In genomic region chr2:127456960-127457359, GRCh38 we compare ENCODE assay signal across 27 cellular contexts. TPM values are rescaled to one million over a fixed set of nuclear protein-coding genes. Genes with fewer than 3 reads are reported as not detected.
A peak's percentile ranks its signal among the peaks of the same experiment; 100 is the strongest.
DNase-seq lines count a peak whose midpoint lies in the region; ATAC-seq, FAIRE-seq and TF ChIP-seq lines count a peak whose summit lies in the region.
"Had no signal": no experiment of that assay in that cellular context is flagged by ENCODE, and none has a peak within 500 bp of the region (broad histone marks: within the 10 kb centered on the region; RNA-seq: fewer than 3 reads in every experiment).

No MANE protein-coding gene starts in this region.

- H3K27ac ChIP-seq in HepG2 (ENCODE audit: extremely low read length, insufficient read depth, low read length) (no peak overlapping the region), right lobe of liver (no peak overlapping the region), neuronal stem cell (replicated peaks; ENCODE audit: low read length) (no peak overlapping the region)
- H3K27ac ChIP-seq: 22Rv1; A549; BLaER1 treated with 17β-estradiol and CSF1 and Interleukin-3, amounts not matched to agents 10 nM and 100 nM; C4-2B had no signal

- no peak overlapping the region for H3K23ac ChIP-seq in neuronal stem cell (ENCODE audit: low read depth, low read length, poor library complexity)

- no peak overlapping the region for H3K4me3 Mint-ChIP-seq in T-helper 17 cell
- H3K4me3 Mint-ChIP-seq in activated T-helper 17 cell treated with anti-CD3 and anti-CD28 coated beads, Interleukin-2, amount 50 U/mL, for 72 hours: peak overlapping the region; percentile 42
- H3K4me3 Mint-ChIP-seq: B cell; CD4-positive, alpha-beta T cell; CD8-positive, alpha-beta T cell had no signal

- H3K36me3 Mint-ChIP-seq in T-helper 17 cell (ENCODE audit: low read depth): peaks cover 4% of the 10 kb centered on the region
- peaks cover 7% of the 10 kb centered on the region for H3K36me3 Mint-ChIP-seq in activated T-helper 17 cell treated with anti-CD3 and anti-CD28 coated beads, Interleukin-2, amount 50 U/mL, for 72 hours (ENCODE audit: low read depth)

- no peak overlapping the region for H3K14ac ChIP-seq in neuronal stem cell (ENCODE audit: low read length)

- H3K9me3 ChIP-seq in HepG2 (ENCODE audit: low read length) (no peaks in the 10 kb centered on the region), right lobe of liver (no peaks in the 10 kb centered on the region), T-helper 17 cell (ENCODE audit: control insufficient read depth, low read length, poor library complexity, severe bottlenecking) (no peaks in the 10 kb centered on the region), neuronal stem cell (replicated peaks in 1 of 2; ENCODE audit: control insufficient read depth in 2 of 2, insufficient read depth in 1 of 2, low read depth in 1 of 2, low read length in 2 of 2) (peaks cover 0 to 2% of the 10 kb centered on the region in 2 donors)
- H3K9me3 ChIP-seq: A549; BLaER1 treated with 17β-estradiol and CSF1 and Interleukin-3, amounts not matched to agents 10 nM and 100 nM had no signal

- ATAC-seq in HepG2: no peak
- ATAC-seq in right lobe of liver: no peak
- no peak for ATAC-seq in T-helper 17 cell
- ATAC-seq in activated T-helper 17 cell treated with anti-CD3 and anti-CD28 coated beads, Interleukin-2, amount 50 U/mL, for 72 hours (replicated peaks): no peak
- ATAC-seq in HG03521 (IDR thresholded peaks at IDR 0.05; ENCODE audit: unreplicated experiment): no peak
- ATAC-seq: A549; CD8-positive, alpha-beta T cell; GM12878 had no signal

- H3K4me1 Mint-ChIP-seq in T-helper 17 cell: peaks cover 13% of the 10 kb centered on the region
- peaks cover 9% of the 10 kb centered on the region for H3K4me1 Mint-ChIP-seq in activated T-helper 17 cell treated with anti-CD3 and anti-CD28 coated beads, Interleukin-2, amount 50 U/mL, for 72 hours

- no peak for TF ChIP-seq RAD21 in HepG2 (CRISPR knock-in tag; IDR thresholded peaks at IDR 0.05)

- H4K8ac ChIP-seq in neuronal stem cell (ENCODE audit: low read depth, low read length): no peak overlapping the region

- TF ChIP-seq CTCF in HepG2 (CRISPR knock-in tag; IDR thresholded peaks at IDR 0.05): no peak
- TF ChIP-seq CTCF in right lobe of liver (IDR thresholded peaks at IDR 0.05): no peak

- no peak for TF ChIP-seq POLR2A in HepG2 (IDR thresholded peaks at IDR 0.05; ENCODE audit: insufficient read depth in 1 of 2, low read depth in 2 of 2, low read length in 2 of 2)
- no peak for TF ChIP-seq POLR2A in right lobe of liver (IDR thresholded peaks at IDR 0.05)

- DNase-seq in HepG2 (ENCODE audit: low spot score) (no peak), right lobe of liver (no peak), T-helper 17 cell (no peak), neuronal stem cell (ENCODE audit: low spot score) (no peak), SK-N-DZ (ENCODE audit: low spot score) (no peak), dermis blood vessel endothelial cell (no peak)
- DNase-seq: AML-193; CD4-positive, alpha-beta T cell; CD8-positive, alpha-beta T cell; DMS 273 treated with DMSO at 0.1 percent for 48 hours; DMS153; DMS53; DMS79; DND-41; EL; GDM1 had no signal

- peak overlapping the region; percentile 79 for H3K27ac Mint-ChIP-seq in T-helper 17 cell
- no peak overlapping the region for H3K27ac Mint-ChIP-seq in activated T-helper 17 cell treated with anti-CD3 and anti-CD28 coated beads, Interleukin-2, amount 50 U/mL, for 72 hours
- H3K27ac Mint-ChIP-seq: B cell; CD4-positive, alpha-beta T cell; CD8-positive, alpha-beta T cell had no signal

- POLR2A ChIA-PET in HepG2 (lab: Yijun Ruan, JAX): interaction anchor here (1.4 to 1.5 kb wide), 2 partner anchors 37 to 163 kb away, joined by 3 read pairs; partner anchors contain the start of gene ERCC3

- H3K9ac ChIP-seq in HepG2 (ENCODE audit: insufficient read depth, low read depth, low read length) (no peak overlapping the region), neuronal stem cell (ENCODE audit: low read depth, low read length, poor library complexity) (peak overlapping the region; percentile 14)
- H3K9ac ChIP-seq: BLaER1 treated with 17β-estradiol and CSF1 and Interleukin-3, amounts not matched to agents 10 nM and 100 nM had no signal

- peaks cover 14% of the 10 kb centered on the region for H3K79me2 ChIP-seq in HepG2 (ENCODE audit: insufficient read depth, low read length)

- H3K36me3 ChIP-seq in HepG2 (replicated peaks in 1 of 2; ENCODE audit: control insufficient read depth in 1 of 2, insufficient read depth in 2 of 2, low read length in 2 of 2): no peaks in the 10 kb centered on the region
- no peaks in the 10 kb centered on the region for H3K36me3 ChIP-seq in right lobe of liver
- H3K36me3 ChIP-seq in neuronal stem cell (replicated peaks in 1 of 2; ENCODE audit: control insufficient read depth in 2 of 2, insufficient read depth in 2 of 2, low read length in 2 of 2): peaks cover 0 to 3% of the 10 kb centered on the region in 2 donors

- H3K27me3 ChIP-seq in HepG2 (ENCODE audit: control insufficient read depth in 1 of 2, insufficient read depth in 2 of 2, low read length in 2 of 2): no peaks in the 10 kb centered on the region
- H3K27me3 ChIP-seq in right lobe of liver: no peaks in the 10 kb centered on the region
- no peaks in the 10 kb centered on the region for H3K27me3 ChIP-seq in neuronal stem cell (ENCODE audit: control insufficient read depth in 3 of 3, insufficient read depth in 3 of 3, low read depth in 1 of 3, low read length in 3 of 3)
- H3K27me3 ChIP-seq: BLaER1 treated with 17β-estradiol and CSF1 and Interleukin-3, amounts not matched to agents 10 nM and 100 nM had no signal

- H3K4me2 ChIP-seq in HepG2 (ENCODE audit: low read depth, low read length): peak overlapping the region; percentile 71; the same call in 1 of the 2 replicates
- H3K4me2 ChIP-seq in neuronal stem cell (ENCODE audit: insufficient read depth, low read length, poor library complexity, severe bottlenecking): no peak overlapping the region
- H3K4me2 ChIP-seq: A549; BLaER1 treated with 17β-estradiol and CSF1 and Interleukin-3, amounts not matched to agents 10 nM and 100 nM had no signal

- H3K18ac ChIP-seq in neuronal stem cell (ENCODE audit: low read length): no peak overlapping the region

- H3K9me3 Mint-ChIP-seq in activated T-helper 17 cell treated with anti-CD3 and anti-CD28 coated beads, Interleukin-2, amount 50 U/mL, for 72 hours: no peaks in the 10 kb centered on the region
- H3K9me3 Mint-ChIP-seq: CD4-positive, alpha-beta T cell; CD8-positive, alpha-beta T cell had no signal

- H2AFZ ChIP-seq in HepG2 (ENCODE audit: low read length) (no peak overlapping the region), neuronal stem cell (ENCODE audit: low read length) (no peak overlapping the region)

- WGBS in HepG2 (ENCODE audit: low lambda C conversion rate): 97% methylated on average over 12 of the region's 12 CpGs
- whole genome bisulfite sequencing in right lobe of liver (ENCODE audit: insufficient coverage, low coverage, low lambda C conversion rate, missing lambda C conversion rate): 94% methylated on average over 11 of the region's 12 CpGs
- no CpG with 5 or more reads among the region's 12 CpGs for WGBS in neuronal stem cell (ENCODE audit: extremely low coverage in 2 of 2, insufficient read length in 2 of 2, insufficient replicate concordance in 1 of 2), 2 donors

- in situ Hi-C loops in HepG2 (cut with HindIII; ENCODE audit: extremely low pct_ligation_motif_present, low pct_unique_long_range_greater_than_20kb): no loop called here

- H2AK5ac ChIP-seq in neuronal stem cell (ENCODE audit: low read depth, low read length): peak overlapping the region; percentile 21

- H2BK120ac ChIP-seq in neuronal stem cell (ENCODE audit: low read depth, low read length): no peak overlapping the region

- H2BK12ac ChIP-seq in neuronal stem cell (ENCODE audit: low read length): no peak overlapping the region

- no peak for TF ChIP-seq EP300 in HepG2 (IDR thresholded peaks at IDR 0.05; ENCODE audit: low read depth in 2 of 2, low read length in 2 of 2)
- no peak for TF ChIP-seq EP300 in HepG2 (CRISPR knock-in tag; IDR thresholded peaks at IDR 0.05; ENCODE audit: borderline replicate concordance)

- H3K4me3 ChIP-seq in HepG2 (replicated peaks in 1 of 3; ENCODE audit: insufficient read depth in 1 of 3, low read depth in 2 of 3, low read length in 3 of 3) (no peak overlapping the region), right lobe of liver (peak overlapping the region in 1 of 3 donors; percentile 38), neuronal stem cell (ENCODE audit: low read length in 2 of 2) (no peak overlapping the region)
- H3K4me3 ChIP-seq: A549; BLaER1 treated with 17β-estradiol and CSF1 and Interleukin-3, amounts not matched to agents 10 nM and 100 nM; GM12878 had no signal

- no peak overlapping the region for H4K91ac ChIP-seq in neuronal stem cell (ENCODE audit: low read depth, low read length, poor library complexity)

- H3K79me1 ChIP-seq in neuronal stem cell (ENCODE audit: low read depth, low read length): no peaks in the 10 kb centered on the region

- no peak for FAIRE-seq in HepG2 (lab: Jason Lieb, UNC)
- FAIRE-seq: A549, GM12878, GM12892, GM18507 had no signal

- intact Hi-C loops in HepG2 (cut with micrococcal nuclease; ENCODE audit: unreplicated experiment): no loop called here
- intact Hi-C loops in right lobe of liver (cut with DNase I): no loop called here

- CTCF ChIA-PET in HepG2 (lab: Yijun Ruan, JAX; ENCODE audit: low intra/inter-chr PET ratio, low total read pairs): no interaction called here

- H2BK5ac ChIP-seq in neuronal stem cell (ENCODE audit: low read length): no peak overlapping the region

- H3K27me3 Mint-ChIP-seq in T-helper 17 cell: no peaks in the 10 kb centered on the region
- no peaks in the 10 kb centered on the region for H3K27me3 Mint-ChIP-seq in activated T-helper 17 cell treated with anti-CD3 and anti-CD28 coated beads, Interleukin-2, amount 50 U/mL, for 72 hours
- H3K27me3 Mint-ChIP-seq: B cell; CD4-positive, alpha-beta T cell had no signal

- H3K4ac ChIP-seq in neuronal stem cell (ENCODE audit: low read length): no peak overlapping the region

- H3K4me1 ChIP-seq in HepG2 (ENCODE audit: insufficient read depth, low read length) (peaks cover 67% of the 10 kb centered on the region), right lobe of liver (peaks cover 0 to 31% (median 13%) of the 10 kb centered on the region in 4 donors), neuronal stem cell (ENCODE audit: control insufficient read depth in 2 of 2, insufficient read depth in 1 of 2, low read depth in 1 of 2, low read length in 2 of 2) (peaks cover 10 to 11% of the 10 kb centered on the region in 2 donors)

- H2BK15ac ChIP-seq in neuronal stem cell (ENCODE audit: low read length): no peak overlapping the region

- BruUV-seq in HepG2 (replicated peaks; lab: Mats Ljungman, UMichigan): no TSS peak

- H4K20me1 ChIP-seq in HepG2 (ENCODE audit: insufficient read depth, low read length): no peaks in the 10 kb centered on the region
- H4K20me1 ChIP-seq: BLaER1 treated with 17β-estradiol and CSF1 and Interleukin-3, amounts not matched to agents 10 nM and 100 nM had no signal

RNA-seq across cellular contexts. Expression of gene PROC, which starts 38.7 kb away (rescaled TPM):
- 52.1 and 134 TPM in 2 replicates for total RNA-seq in HepG2 (2016; rRNA removed; fragmentation: Illumina TruSeq; extraction: Trizol)
- 19.2 and 23.2 TPM in 2 replicates for total RNA-seq in HepG2 (2016; cell fraction: cytosol; rRNA removed; fragmentation: Illumina TruSeq; extraction: Trizol; ENCODE audit: low read depth)
- 49.9 and 134 TPM in 2 replicates for total RNA-seq in HepG2 (2016; cell fraction: insoluble cytoplasmic fraction; rRNA removed; fragmentation: Illumina TruSeq; extraction: Trizol)
- total RNA-seq in HepG2 (2016; cell fraction: membrane; rRNA removed; fragmentation: Illumina TruSeq; extraction: Trizol): 37.4 and 38.6 TPM in 2 replicates
- 166 and 178 TPM in 2 replicates for total RNA-seq in HepG2 (2016; cell fraction: nucleus; rRNA removed; fragmentation: Illumina TruSeq; extraction: Trizol)
- 185 and 266 TPM in 2 replicates for polyA plus RNA-seq in HepG2 (2011; rRNA removed)
- polyA plus RNA-seq in HepG2 (2011; cell fraction: cytosol; rRNA removed): 113 and 166 TPM in 2 replicates
- 1,267 and 1,304 TPM in 2 replicates for polyA plus RNA-seq in HepG2 (2011; cell fraction: nucleus; rRNA removed)
- 232 and 321 TPM in 2 replicates for polyA plus RNA-seq in HepG2 (2012)
- polyA plus RNA-seq in HepG2 (2016; cell fraction: cytosol; fragmentation: Illumina TruSeq; extraction: Trizol; ENCODE audit: low read depth): 17.2 and 19.9 TPM in 2 replicates
- 48.9 and 49.8 TPM in 2 replicates for polyA plus RNA-seq in HepG2 (2016; cell fraction: insoluble cytoplasmic fraction; fragmentation: Illumina TruSeq; extraction: Trizol; ENCODE audit: low read depth)
- polyA plus RNA-seq in HepG2 (2016; cell fraction: membrane; fragmentation: Illumina TruSeq; extraction: Trizol; ENCODE audit: low read depth): 22.9 and 24.9 TPM in 2 replicates
- polyA plus RNA-seq in HepG2 (2016; cell fraction: nucleus; fragmentation: Illumina TruSeq; extraction: Trizol; ENCODE audit: insufficient read depth, low read depth): 354 and 380 TPM in 2 replicates
- polyA minus RNA-seq in HepG2 (2011; rRNA and poly(A)+ RNA removed; ENCODE audit: low replicate concordance): 241 TPM in 1 of 2 replicates, not detected in the other
- polyA minus RNA-seq in HepG2 (2011; cell fraction: cytosol; rRNA and poly(A)+ RNA removed): 64.7 and 65.5 TPM in 2 replicates
- 172 and 188 TPM in 2 replicates for polyA minus RNA-seq in HepG2 (2011; cell fraction: nucleus; rRNA and poly(A)+ RNA removed)
- 100 to 1,000 TPM; 224 to 447 (median 319) TPM for total RNA-seq in right lobe of liver
- not detected for total RNA-seq in T-helper 17 cell
- total RNA-seq in activated T-helper 17 cell treated with anti-CD3 and anti-CD28 coated beads, Interleukin-2, amount 50 U/mL, for 72 hours: not detected
- polyA plus RNA-seq in neuronal stem cell (2013, experiment 1 of 2): 0.07 TPM
- polyA plus RNA-seq in neuronal stem cell (2013, experiment 2 of 2): 0.07 TPM
- 0.07 and 0.19 TPM in 2 replicates for polyA plus RNA-seq in SK-N-DZ (2014; cell fraction: cytosol; rRNA removed)
- 0.86 TPM in 1 of 2 replicates, not detected in the other for polyA plus RNA-seq in SK-N-DZ (2014; cell fraction: nucleus; rRNA removed)
- total RNA-seq in dermis blood vessel endothelial cell: 0.17 TPM in 1 of 2 replicates, not detected in the other
- total RNA-seq: B cell, Daoy, GM12878 had no signal
- polyA plus RNA-seq: GM12878 had no signal

Comparison
In these comparisons a context has a peak if more than half of its experiments do, and no peak if none do; other contexts are left out.
1. RNA of gene PROC, which starts 38.7 kb away (total RNA-seq): 224 to 447 TPM in right lobe of liver and 19.2 to 178 TPM in HepG2; 0.17 TPM in dermis blood vessel endothelial cell, not detected in T-helper 17 cell and not detected in activated T-helper 17 cell treated with anti-CD3 and anti-CD28 coated beads, Interleukin-2, amount 50 U/mL, for 72 hours; every median in the first group is over 10 times any median in the second.